In the genomic region with DNA sequence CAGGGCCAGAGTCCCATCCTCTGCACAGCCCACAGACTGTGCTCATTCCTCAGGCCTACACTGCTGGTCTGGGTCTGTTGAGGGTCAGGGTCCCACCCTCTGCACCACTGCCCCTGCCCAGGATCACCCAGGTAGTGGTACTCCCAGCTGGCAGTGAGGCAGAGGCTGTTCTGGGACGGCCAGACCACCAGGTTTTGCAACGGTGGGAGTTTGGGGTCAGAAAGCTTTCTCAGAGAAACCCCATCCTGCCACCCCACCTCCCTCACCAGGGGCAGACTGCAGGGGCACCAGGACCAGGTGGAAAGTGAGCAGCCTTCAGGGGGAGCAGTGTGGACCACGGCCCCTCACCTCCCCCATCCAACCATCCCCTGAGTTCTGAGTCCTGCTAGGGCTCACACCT, we compare ENCODE assay signal across 1 cellular context.
TF ChIP-seq lines count a peak whose summit lies in the region.

No MANE protein-coding gene starts in this region.

TF ChIP-seq in H1, 55 proteins besides CTCF, POLR2A, EP300 and RAD21:
- TF ChIP-seq CREB1 (IDR thresholded peaks at IDR 0.05) (no peak), KDM5A (IDR thresholded peaks at IDR 0.05; ENCODE audit: low read length) (no peak), MAX (IDR thresholded peaks at IDR 0.05) (no peak), TEAD4 (IDR thresholded peaks at IDR 0.05; ENCODE audit: low read depth, low read length) (no peak), SP4 (IDR thresholded peaks at IDR 0.05; ENCODE audit: low read length) (no peak), GTF2F1 (IDR thresholded peaks at IDR 0.05; ENCODE audit: borderline replicate concordance, low read depth, low read length) (no peak), RFX5 (IDR thresholded peaks at IDR 0.05; ENCODE audit: borderline replicate concordance, low read depth, low read length) (no peak), SRF (IDR thresholded peaks at IDR 0.05; ENCODE audit: low read depth, low read length) (no peak), KDM4A (IDR thresholded peaks at IDR 0.05; ENCODE audit: low read depth, low read length, severe bottlenecking) (no peak), SIRT6 (IDR thresholded peaks at IDR 0.05; ENCODE audit: low read length) (no peak), ATF3 (IDR thresholded peaks at IDR 0.05; ENCODE audit: insufficient read depth, low read depth, low read length) (no peak), SIN3A (conservative IDR thresholded peaks at IDR 0.05 in 1 of 2, IDR thresholded peaks at IDR 0.05 in 1 of 2; ENCODE audit: low read depth in 1 of 2, low read length in 2 of 2) (no peak), JUN (IDR thresholded peaks at IDR 0.05; ENCODE audit: low read depth, low read length) (no peak), ZNF274 (IDR thresholded peaks at IDR 0.05; ENCODE audit: borderline replicate concordance, extremely low read depth, low read length) (no peak), NANOG (IDR thresholded peaks at IDR 0.05; ENCODE audit: insufficient read depth, low read depth, low read length, poor library complexity, severe bottlenecking) (no peak), MAFK (IDR thresholded peaks at IDR 0.05; ENCODE audit: low read depth, low read length) (no peak), SP1 (IDR thresholded peaks at IDR 0.05; ENCODE audit: low read depth, low read length) (no peak)
- TF ChIP-seq, protein P1, sequence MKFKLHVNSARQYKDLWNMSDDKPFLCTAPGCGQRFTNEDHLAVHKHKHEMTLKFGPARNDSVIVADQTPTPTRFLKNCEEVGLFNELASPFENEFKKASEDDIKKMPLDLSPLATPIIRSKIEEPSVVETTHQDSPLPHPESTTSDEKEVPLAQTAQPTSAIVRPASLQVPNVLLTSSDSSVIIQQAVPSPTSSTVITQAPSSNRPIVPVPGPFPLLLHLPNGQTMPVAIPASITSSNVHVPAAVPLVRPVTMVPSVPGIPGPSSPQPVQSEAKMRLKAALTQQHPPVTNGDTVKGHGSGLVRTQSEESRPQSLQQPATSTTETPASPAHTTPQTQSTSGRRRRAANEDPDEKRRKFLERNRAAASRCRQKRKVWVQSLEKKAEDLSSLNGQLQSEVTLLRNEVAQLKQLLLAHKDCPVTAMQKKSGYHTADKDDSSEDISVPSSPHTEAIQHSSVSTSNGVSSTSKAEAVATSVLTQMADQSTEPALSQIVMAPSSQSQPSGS (IDR thresholded peaks at IDR 0.05; ENCODE audit: low read length) = no peak
TF ChIP-seq in H1: peak in this region for 0.
